ENCODE assay signal across 25 cellular contexts in genomic region chr7:41093141-41093540, GRCh38.
DNase-seq lines count a peak whose midpoint lies in the region; ATAC-seq, FAIRE-seq and TF ChIP-seq lines count a peak whose summit lies in the region.
"Had no signal": no experiment of that assay in that cellular context is flagged by ENCODE, and none has a peak within 500 bp of the region (broad histone marks: within the 10 kb centered on the region; RNA-seq: fewer than 3 reads in every experiment).

No MANE protein-coding gene starts in this region.

- H3K9me3 ChIP-seq in hepatocyte (ENCODE audit: low read depth): no peaks in the 10 kb centered on the region
- H3K9me3 ChIP-seq: BLaER1, SJCRH30 had no signal

- H3K9me3 Mint-ChIP-seq in activated naive CD8-positive, alpha-beta T cell treated with anti-CD3 and anti-CD28 coated beads for 36 hours: peaks cover 3% of the 10 kb centered on the region
- H3K9me3 Mint-ChIP-seq in progenitor cell of endocrine pancreas (ENCODE audit: low read depth): peaks cover 14% of the 10 kb centered on the region
- H3K9me3 Mint-ChIP-seq: GM23338 had no signal

- H3K4me3 Mint-ChIP-seq in activated naive CD8-positive, alpha-beta T cell treated with anti-CD3 and anti-CD28 coated beads for 36 hours: no peak overlapping the region
- no peak overlapping the region for H3K4me3 Mint-ChIP-seq in progenitor cell of endocrine pancreas (ENCODE audit: low read depth)
- H3K4me3 Mint-ChIP-seq: CD4-positive, CD25-positive, alpha-beta regulatory T cell; GM23338 had no signal

- peak overlapping the region; percentile 56 for H3K27ac ChIP-seq in hepatocyte
- H3K27ac ChIP-seq: BLaER1, HL-60, SJCRH30 had no signal

- FAIRE-seq in GM12892 (lab: Jason Lieb, UNC): peak; percentile 40
- FAIRE-seq: A204.1, G401.6 had no signal

- no peaks in the 10 kb centered on the region for H3K36me3 Mint-ChIP-seq in activated naive CD8-positive, alpha-beta T cell treated with anti-CD3 and anti-CD28 coated beads for 36 hours
- peaks cover 3% of the 10 kb centered on the region for H3K36me3 Mint-ChIP-seq in progenitor cell of endocrine pancreas (ENCODE audit: insufficient read depth)
- H3K36me3 Mint-ChIP-seq: CD4-positive, CD25-positive, alpha-beta regulatory T cell had no signal

- no peak for TF ChIP-seq POLR2A in GM12892 (IDR thresholded peaks at IDR 0.05; ENCODE audit: low read depth, low read length)

- no peak overlapping the region for H3K4me2 ChIP-seq in hepatocyte
- H3K4me2 ChIP-seq: BLaER1, GM23338 had no signal

- H3K4me3 ChIP-seq in hepatocyte: no peak overlapping the region
- H3K4me3 ChIP-seq: BLaER1, GM23338, SJCRH30 had no signal

- no peaks in the 10 kb centered on the region for H3K4me1 ChIP-seq in hepatocyte (ENCODE audit: insufficient read depth)
- H3K4me1 ChIP-seq: BLaER1, SJCRH30 had no signal

- DNase-seq in GM12892 (ENCODE audit: insufficient read length) (no peak), hepatocyte (ENCODE audit: low spot score) (no peak), DMS114 treated with DMSO at 0.1 percent for 48 hours (lab: John Stamatoyannopoulos, UW; ENCODE audit: unreplicated experiment) (no peak), globus pallidus (ENCODE audit: low spot score) (no peak), progenitor cell of endocrine pancreas (ENCODE audit: low spot score, unreplicated experiment) (no peak)
- DNase-seq in activated naive CD8-positive, alpha-beta T cell treated with anti-CD3 and anti-CD28 coated beads for 36 hours: no peak
- DNase-seq: CD4-positive, CD25-positive, alpha-beta regulatory T cell; HCEC 1CT; NCI-H1092; NCI-H1436 treated with DMSO at 0.1 percent for 48 hours; NCI-H187 treated with DMSO at 0.1 percent for 48 hours; NCI-H2171 treated with DMSO at 0.1 percent for 48 hours; NCI-H345; NCI-H510A treated with DMSO at 0.1 percent for 48 hours; NCI-H748 treated with DMSO at 0.1 percent for 48 hours; PC-3; SJCRH30 had no signal

- no peaks in the 10 kb centered on the region for H3K79me2 ChIP-seq in hepatocyte

- TF ChIP-seq CTCF in hepatocyte (IDR thresholded peaks at IDR 0.05; ENCODE audit: poor library complexity): no peak
- TF ChIP-seq CTCF in progenitor cell of endocrine pancreas (IDR thresholded peaks at IDR 0.05; ENCODE audit: unreplicated experiment): no peak

- no peaks in the 10 kb centered on the region for H3K9me2 ChIP-seq in hepatocyte (replicated peaks; ENCODE audit: insufficient read depth)

- H3K27ac Mint-ChIP-seq in activated naive CD8-positive, alpha-beta T cell treated with anti-CD3 and anti-CD28 coated beads for 36 hours: no peak overlapping the region
- H3K27ac Mint-ChIP-seq in progenitor cell of endocrine pancreas: no peak overlapping the region
- H3K27ac Mint-ChIP-seq: CD4-positive, CD25-positive, alpha-beta regulatory T cell; GM23338 had no signal

- no peaks in the 10 kb centered on the region for H3K27me3 ChIP-seq in hepatocyte
- H3K27me3 ChIP-seq: BLaER1, SJCRH30 had no signal

- ATAC-seq in HG02885 (IDR thresholded peaks at IDR 0.05; ENCODE audit: poor library complexity, unreplicated experiment): peak; percentile 66
- ATAC-seq: GM23338, PC-3, Right ventricle myocardium inferior, SK-N-SH treated with all-trans-retinoic acid at 6 μM for 48 hours had no signal

- H3K4me1 Mint-ChIP-seq in activated naive CD8-positive, alpha-beta T cell treated with anti-CD3 and anti-CD28 coated beads for 36 hours: no peaks in the 10 kb centered on the region
- H3K4me1 Mint-ChIP-seq in progenitor cell of endocrine pancreas (ENCODE audit: low read depth): peaks cover 3% of the 10 kb centered on the region
- H3K4me1 Mint-ChIP-seq: CD4-positive, CD25-positive, alpha-beta regulatory T cell had no signal

- no peak overlapping the region for H2AFZ ChIP-seq in hepatocyte
- H2AFZ ChIP-seq: GM23338 had no signal

- no peaks in the 10 kb centered on the region for H4K20me1 ChIP-seq in hepatocyte (ENCODE audit: insufficient read depth, poor library complexity, severe bottlenecking)
- H4K20me1 ChIP-seq: BLaER1 had no signal

- H3K27me3 Mint-ChIP-seq in activated naive CD8-positive, alpha-beta T cell treated with anti-CD3 and anti-CD28 coated beads for 36 hours: no peaks in the 10 kb centered on the region
- H3K27me3 Mint-ChIP-seq in progenitor cell of endocrine pancreas: no peaks in the 10 kb centered on the region
- H3K27me3 Mint-ChIP-seq: CD4-positive, CD25-positive, alpha-beta regulatory T cell had no signal

- 84% methylated on average over 3 of the region's 3 CpGs for WGBS in hepatocyte (ENCODE audit: low lambda C conversion rate, missing lambda C conversion rate)

- H3K36me3 ChIP-seq in hepatocyte (replicated peaks; ENCODE audit: insufficient read depth, low read depth): no peaks in the 10 kb centered on the region
- H3K36me3 ChIP-seq: BLaER1, SJCRH30 had no signal
